Comparison of ENCODE assay signal across 9 cellular contexts in genomic region chr1:45551684-45552083, GRCh38. TPM values are rescaled to one million over a fixed set of nuclear protein-coding genes. Genes with fewer than 3 reads are reported as not detected.
DNase-seq lines count a peak whose midpoint lies in the region; ATAC-seq and TF ChIP-seq lines count a peak whose summit lies in the region.
"Had no signal": no experiment of that assay in that cellular context is flagged by ENCODE, and none has a peak within 500 bp of the region (broad histone marks: within the 10 kb centered on the region; RNA-seq: fewer than 3 reads in every experiment).

No MANE protein-coding gene starts in this region.

- peak overlapping the region; percentile 93 to 97 (median 94) for H3K4me3 Mint-ChIP-seq in T-cell

- CTCF ChIA-PET in T-cell (lab: Charles Lee), result interaction anchor here in 1 of 2 donors (0.7 to 1.4 kb wide), 7 partner anchors 14 to 39 kb away, joined by 3 to 11 read pairs (median 3); partner anchors contain the start of gene PRDX1

- peaks cover 9% of the 10 kb centered on the region for H3K36me3 Mint-ChIP-seq in T-cell

- no peaks in the 10 kb centered on the region for H3K27me3 Mint-ChIP-seq in T-cell

- DNase-seq in T-cell (no peak), fibroblast of the aortic adventitia (ENCODE audit: low read depth) (no peak), retinal pigment epithelial cell (ENCODE audit: low read depth) (no peak), germinal center (ENCODE audit: low spot score) (no peak), KG1 (lab: John Stamatoyannopoulos, UW) (no peak), anterior cingulate cortex (lab: John Stamatoyannopoulos, UW) (no peak), HK-2 (ENCODE audit: unreplicated experiment) (no peak)
- DNase-seq: stimulated activated CD4-positive, alpha-beta T cell treated with anti-CD3 and anti-CD28 coated beads, Interleukin-2, amount 100 ng/mL, for 24 hours had no signal

- ATAC-seq in T-cell (replicated peaks in 1 of 4), result no peak

- peaks cover 19 to 23% (median 22%) of the 10 kb centered on the region in 3 donors for H3K4me1 Mint-ChIP-seq in T-cell

- peak overlapping the region; percentile 68 for H3K4me3 ChIP-seq in GM12875 (ENCODE audit: low read depth, low read length)
- peak overlapping the region; percentile 88 for H3K4me3 ChIP-seq in fibroblast of the aortic adventitia (ENCODE audit: low read depth, low read length)
- peak overlapping the region; percentile 92 for H3K4me3 ChIP-seq in retinal pigment epithelial cell (ENCODE audit: low read length)

- TF ChIP-seq CTCF in GM12875 (IDR thresholded peaks at IDR 0.05; ENCODE audit: borderline replicate concordance, insufficient read depth, low read depth, low read length) (no peak), fibroblast of the aortic adventitia (IDR thresholded peaks at IDR 0.05; ENCODE audit: insufficient read depth, low read length) (no peak), retinal pigment epithelial cell (conservative IDR thresholded peaks at IDR 0.05; ENCODE audit: low read depth, low read length) (no peak)

- H3K9me3 Mint-ChIP-seq in T-cell, result no peaks in the 10 kb centered on the region

- POLR2A ChIA-PET in T-cell (lab: Charles Lee), result interaction anchor here in 1 of 2 donors (0.8 to 1.0 kb wide), 2 partner anchors 30 to 33 kb away, joined by 3 to 4 read pairs; partner anchors contain the start of gene PRDX1

- peak overlapping the region; percentile 92 to 96 for H3K27ac Mint-ChIP-seq in T-cell

RNA-seq across cellular contexts. Expression of gene AKR1A1, which starts 1.1 kb away (rescaled TPM):
- total RNA-seq in T-cell (100 to 1,000 TPM in 1 of 5 donors, 10 to 100 TPM in 4; 48.2 to 105 (median 92.9) TPM), fibroblast of the aortic adventitia (ENCODE audit: low replicate concordance) (128 and 174 TPM in 2 replicates)

RNA-seq across cellular contexts. Expression of gene PRDX1, which starts 30.0 kb away (rescaled TPM):
- 100 to 1,000 TPM in 3 of 5 donors, 10 to 100 TPM in 2; 59.3 to 156 (median 151) TPM for total RNA-seq in T-cell
- 272 and 467 TPM in 2 replicates for total RNA-seq in fibroblast of the aortic adventitia (ENCODE audit: low replicate concordance)

RNA-seq across cellular contexts. Expression of gene NASP, which starts 32.2 kb away (rescaled TPM):
- total RNA-seq in T-cell (100 to 1,000 TPM in 2 of 5 donors, 10 to 100 TPM in 3; 64.6 to 145 (median 74.7) TPM), fibroblast of the aortic adventitia (ENCODE audit: low replicate concordance) (57.1 and 118 TPM in 2 replicates)

RNA-seq across cellular contexts. Expression of gene MMACHC, which starts 51.6 kb away (rescaled TPM):
- total RNA-seq in T-cell (1 to 10 TPM; 1.9 to 6.4 (median 4.9) TPM), fibroblast of the aortic adventitia (ENCODE audit: low replicate concordance) (2.2 and 5.2 TPM in 2 replicates)

RNA-seq across cellular contexts. Expression of gene CCDC163, which starts 51.8 kb away (rescaled TPM):
- total RNA-seq in T-cell (1 to 10 TPM in 4 of 5 donors, under 1 TPM in 1; 0.83 to 3.0 (median 2.4) TPM), fibroblast of the aortic adventitia (ENCODE audit: low replicate concordance) (0.57 and 1.5 TPM in 2 replicates)
